In genomic region chr15:52790941-52791751, GRCh38 we compare ENCODE assay signal across 10 cellular contexts. TPM values are rescaled to one million over a fixed set of nuclear protein-coding genes. Genes with fewer than 3 reads are reported as not detected.
DNase-seq lines count a peak whose midpoint lies in the region; ATAC-seq and TF ChIP-seq lines count a peak whose summit lies in the region.
"Had no signal": no experiment of that assay in that cellular context is flagged by ENCODE, and none has a peak within 500 bp of the region (broad histone marks: within the 10 kb centered on the region; RNA-seq: fewer than 3 reads in every experiment).

No MANE protein-coding gene starts in this region.

- no peak overlapping the region for H2BK15ac ChIP-seq in mesenchymal stem cell (ENCODE audit: low read depth, poor library complexity, severe bottlenecking)

- H2BK5ac ChIP-seq in mesenchymal stem cell (ENCODE audit: low read depth, low read length, poor library complexity, severe bottlenecking): no peak overlapping the region

- no peak overlapping the region for H2BK12ac ChIP-seq in mesenchymal stem cell (ENCODE audit: low read length in 2 of 2)

- H3K27me3 Mint-ChIP-seq in stimulated activated naive CD8-positive, alpha-beta T cell treated with anti-CD3 and anti-CD28 coated beads, Interleukin-15, Interleukin-2, amounts not matched to agents 100 ng/mL and 50 ng/mL, for 24 hours: peaks cover 85% of the 10 kb centered on the region

- H2AFZ ChIP-seq in mammary epithelial cell (ENCODE audit: low read depth, low read length): peak overlapping the region; percentile 20
- H2AFZ ChIP-seq in mesenchymal stem cell (ENCODE audit: low read depth, low read length): no peak overlapping the region

- no peaks in the 10 kb centered on the region for H3K9me3 ChIP-seq in mammary epithelial cell (replicated peaks; ENCODE audit: insufficient read depth, low read length)
- no peaks in the 10 kb centered on the region for H3K9me3 ChIP-seq in mesenchymal stem cell (ENCODE audit: control insufficient read depth, low read length)
- H3K9me3 ChIP-seq: neutrophil had no signal

- H3K27me3 ChIP-seq in mammary epithelial cell (ENCODE audit: insufficient read depth, low read length) (peaks cover 66% of the 10 kb centered on the region), mesenchymal stem cell (ENCODE audit: control insufficient read depth in 1 of 2, insufficient read depth in 1 of 2, low read length in 2 of 2) (peaks cover 71 to 94% of the 10 kb centered on the region in 2 experiments)

- intact Hi-C loops in mammary epithelial cell (cut with micrococcal nuclease): no loop called here

- H2AK5ac ChIP-seq in mesenchymal stem cell (ENCODE audit: low read length, severe bottlenecking): no peak overlapping the region

- no peak overlapping the region for H3K23ac ChIP-seq in mesenchymal stem cell (ENCODE audit: low read length in 2 of 2)

- WGBS in mammary epithelial cell (ENCODE audit: low coverage, missing lambda C conversion rate): 41% methylated on average over 30 of the region's 50 CpGs
- WGBS in mesenchymal stem cell: 8% methylated on average over 48 of the region's 50 CpGs

- no peak for ATAC-seq in stimulated activated naive CD8-positive, alpha-beta T cell treated with anti-CD3 and anti-CD28 coated beads, Interleukin-15, Interleukin-2, amounts not matched to agents 100 U/mL and 50 U/mL, for 24 hours
- ATAC-seq in GM18907 (IDR thresholded peaks at IDR 0.05; ENCODE audit: unreplicated experiment) (no peak), GM19455 (IDR thresholded peaks at IDR 0.05; ENCODE audit: unreplicated experiment) (no peak), GM18517 (IDR thresholded peaks at IDR 0.05; ENCODE audit: unreplicated experiment) (no peak)

- H3K4me1 ChIP-seq in mammary epithelial cell (ENCODE audit: insufficient read depth, low read length) (peaks cover 13% of the 10 kb centered on the region), mesenchymal stem cell (ENCODE audit: control insufficient read depth, insufficient read depth, low read depth, low read length) (peaks cover 47% of the 10 kb centered on the region)

- no peak overlapping the region for H2BK120ac ChIP-seq in mesenchymal stem cell (ENCODE audit: low read depth, low read length)

- no peak overlapping the region for H3K4ac ChIP-seq in mesenchymal stem cell (ENCODE audit: low read depth in 1 of 2, low read length in 2 of 2)

- H3K9me3 Mint-ChIP-seq in stimulated activated naive CD8-positive, alpha-beta T cell treated with anti-CD3 and anti-CD28 coated beads, Interleukin-15, Interleukin-2, amounts not matched to agents 100 ng/mL and 50 ng/mL, for 24 hours: no peaks in the 10 kb centered on the region

- CTCF ChIA-PET in mammary epithelial cell (lab: Charles Lee; ENCODE audit: low non-redundant PET): no interaction called here

- H3K79me2 ChIP-seq in mammary epithelial cell (ENCODE audit: insufficient read depth, low read length): no peaks in the 10 kb centered on the region

- in situ Hi-C loops in mammary epithelial cell (cut with MboI; ENCODE audit: low sequenced_read_pairs in 2 of 2): loop anchor here (25.0 kb wide), 1 partner anchor 921 kb away; no protein-coding TSS in a partner anchor

- no peak overlapping the region for H3K9ac ChIP-seq in mammary epithelial cell (ENCODE audit: insufficient read depth, low read length)
- no peak overlapping the region for H3K9ac ChIP-seq in mesenchymal stem cell (ENCODE audit: low read length)

- peaks cover 25% of the 10 kb centered on the region for H3K4me1 Mint-ChIP-seq in stimulated activated naive CD8-positive, alpha-beta T cell treated with anti-CD3 and anti-CD28 coated beads, Interleukin-15, Interleukin-2, amounts not matched to agents 100 ng/mL and 50 ng/mL, for 24 hours (ENCODE audit: low read depth)

- dilution Hi-C loops in mammary epithelial cell (cut with HindIII; ENCODE audit: low sequenced_read_pairs): no loop called here

- H3K36me3 ChIP-seq in mammary epithelial cell (ENCODE audit: insufficient read depth, low read length): no peaks in the 10 kb centered on the region
- no peaks in the 10 kb centered on the region for H3K36me3 ChIP-seq in mesenchymal stem cell (ENCODE audit: control insufficient read depth in 1 of 2, insufficient read depth in 2 of 2, low read depth in 1 of 2, low read length in 2 of 2)
- H3K36me3 ChIP-seq: neutrophil had no signal

- BruUV-seq in mammary epithelial cell (replicated peaks; lab: Mats Ljungman, UMichigan): no TSS peak

- peaks cover 2% of the 10 kb centered on the region for H3K79me1 ChIP-seq in mesenchymal stem cell (replicated peaks; ENCODE audit: low read length, poor library complexity, severe bottlenecking)

- H3K4me2 ChIP-seq in mammary epithelial cell (ENCODE audit: insufficient read depth, low read depth, low read length) (peak overlapping the region; percentile 98), mesenchymal stem cell (ENCODE audit: low read length, poor library complexity, severe bottlenecking) (peak overlapping the region; percentile 96)

- no peak overlapping the region for H4K91ac ChIP-seq in mesenchymal stem cell (ENCODE audit: low read length)

- H3K36me3 Mint-ChIP-seq in stimulated activated naive CD8-positive, alpha-beta T cell treated with anti-CD3 and anti-CD28 coated beads, Interleukin-15, Interleukin-2, amounts not matched to agents 100 ng/mL and 50 ng/mL, for 24 hours (ENCODE audit: low read depth): no peaks in the 10 kb centered on the region

- H3K27ac ChIP-seq in mammary epithelial cell (ENCODE audit: insufficient read depth, low read depth, low read length) (no peak overlapping the region), mesenchymal stem cell (ENCODE audit: low read length, poor library complexity, severe bottlenecking) (no peak overlapping the region)
- H3K27ac ChIP-seq: neutrophil had no signal

- H3K4me3 ChIP-seq in mammary epithelial cell (replicated peaks in 1 of 3; ENCODE audit: insufficient read depth in 1 of 3, low read depth in 2 of 3, low read length in 3 of 3) (no peak overlapping the region), mesenchymal stem cell (ENCODE audit: insufficient read depth in 1 of 2, low read depth in 1 of 2, low read length in 2 of 2) (peak overlapping the region; percentile 75 to 76)

- no peak overlapping the region for H3K14ac ChIP-seq in mesenchymal stem cell (ENCODE audit: low read length in 2 of 2)

- TF ChIP-seq CTCF in mammary epithelial cell (conservative IDR thresholded peaks at IDR 0.05 in 1 of 2, IDR thresholded peaks at IDR 0.05 in 1 of 2; ENCODE audit: extremely low read depth in 1 of 2, insufficient read depth in 1 of 2, low read depth in 1 of 2, low read length in 2 of 2): no peak

- no peak overlapping the region for H3K18ac ChIP-seq in mesenchymal stem cell (ENCODE audit: low read depth in 1 of 2, low read length in 2 of 2)

- H4K8ac ChIP-seq in mesenchymal stem cell (ENCODE audit: low read length): no peak overlapping the region

- H4K20me1 ChIP-seq in mammary epithelial cell (ENCODE audit: insufficient read depth, low read length): peaks cover 2% of the 10 kb centered on the region

- H3K4me3 Mint-ChIP-seq in stimulated activated naive CD8-positive, alpha-beta T cell treated with anti-CD3 and anti-CD28 coated beads, Interleukin-15, Interleukin-2, amounts not matched to agents 100 ng/mL and 50 ng/mL, for 24 hours: peak overlapping the region; percentile 39

- DNase-seq in stimulated activated naive CD8-positive, alpha-beta T cell treated with anti-CD3 and anti-CD28 coated beads, Interleukin-15, Interleukin-2, amounts not matched to agents 100 U/mL and 50 U/mL, for 24 hours: no peak
- DNase-seq in mammary epithelial cell (no peak), mesenchymal stem cell (peak; percentile 23), glomerular visceral epithelial cell (ENCODE audit: extremely low spot score) (no peak)

- no peak overlapping the region for H3K27ac Mint-ChIP-seq in stimulated activated naive CD8-positive, alpha-beta T cell treated with anti-CD3 and anti-CD28 coated beads, Interleukin-15, Interleukin-2, amounts not matched to agents 100 ng/mL and 50 ng/mL, for 24 hours

RNA-seq across cellular contexts. Expression of gene ONECUT1, which starts 1.0 kb away (rescaled TPM):
- not detected for total RNA-seq in mammary epithelial cell
- not detected for polyA plus RNA-seq in mammary epithelial cell
- not detected for polyA minus RNA-seq in mammary epithelial cell
- 0.03 TPM for polyA plus RNA-seq in mesenchymal stem cell (2013, experiment 1 of 2)
- not detected for polyA plus RNA-seq in mesenchymal stem cell (2013, experiment 2 of 2)
- total RNA-seq: HT1080 had no signal

Comparison
In these comparisons a context has a peak if more than half of its experiments do, and no peak if none do; other contexts are left out.
1. H3K4me3 ChIP-seq: peak in mesenchymal stem cell (2 of 2); none in mammary epithelial cell (0 of 3).